ENCODE assay signal across 18 cellular contexts in the genomic region with DNA sequence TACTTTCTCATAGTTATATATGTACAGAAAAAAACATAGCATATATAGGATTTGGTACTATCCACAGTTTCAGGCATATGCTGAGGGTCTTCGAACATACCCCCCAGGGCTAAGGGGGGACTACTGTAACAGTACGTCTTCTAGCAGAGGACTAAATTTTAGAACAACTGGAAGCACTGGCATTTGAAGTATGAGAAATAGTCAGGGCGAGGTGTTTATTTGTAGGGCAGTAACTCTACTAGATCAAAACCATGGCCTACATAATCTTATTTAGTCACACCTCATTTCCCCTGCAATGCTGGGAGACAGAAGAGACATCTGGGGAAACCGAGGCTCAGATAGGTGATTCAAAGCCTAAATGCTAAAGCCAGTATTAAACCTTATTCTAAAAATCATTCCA.
DNase-seq lines count a peak whose midpoint lies in the region; ATAC-seq, FAIRE-seq and TF ChIP-seq lines count a peak whose summit lies in the region.
"Had no signal": no experiment of that assay in that cellular context is flagged by ENCODE, and none has a peak within 500 bp of the region (broad histone marks: within the 10 kb centered on the region; RNA-seq: fewer than 3 reads in every experiment).

No MANE protein-coding gene starts in this region.

- dilution Hi-C loops in mammary epithelial cell (cut with HindIII; ENCODE audit: low sequenced_read_pairs), result no loop called here

- CTCF ChIA-PET in A549 (lab: Yijun Ruan, JAX), result no interaction called here
- CTCF ChIA-PET in PC-3 (lab: Charles Lee), result no interaction called here
- CTCF ChIA-PET in mammary epithelial cell (lab: Charles Lee; ENCODE audit: low non-redundant PET), result no interaction called here

- H3K36me3 ChIP-seq in PC-3 (ENCODE audit: low read depth, low read length) (no peaks in the 10 kb centered on the region), mammary epithelial cell (ENCODE audit: insufficient read depth, low read length) (no peaks in the 10 kb centered on the region)
- H3K36me3 ChIP-seq: BLaER1 had no signal

- H3K27me3 Mint-ChIP-seq in immature natural killer cell (ENCODE audit: low read depth in 3 of 3), result peaks cover 0 to 2% (median 0%) of the 10 kb centered on the region in 3 donors
- H3K27me3 Mint-ChIP-seq: IgD-negative memory B cell had no signal

- no peak for TF ChIP-seq POLR2A in A549 (IDR thresholded peaks at IDR 0.05; ENCODE audit: low read length)

- BruUV-seq in PC-3 (replicated peaks; lab: Mats Ljungman, UMichigan) (TSS peak; percentile 41), mammary epithelial cell (replicated peaks; lab: Mats Ljungman, UMichigan) (no TSS peak)

- WGBS in A549 (ENCODE audit: missing lambda C conversion rate), result 44% methylated on average over 4 of the region's 4 CpGs
- WGBS in mammary epithelial cell (ENCODE audit: low coverage, missing lambda C conversion rate), result 65% methylated on average over 3 of the region's 4 CpGs

- 0 out of 2 replicates have a peak overlapping the region, but pooled peaks have one; percentile 16 for H3K9ac ChIP-seq in PC-3 (ENCODE audit: low read length)
- H3K9ac ChIP-seq in mammary epithelial cell (ENCODE audit: insufficient read depth, low read length), result no peak overlapping the region
- H3K9ac ChIP-seq: BLaER1 had no signal

- peaks cover 20 to 27% of the 10 kb centered on the region in 2 donors for H3K4me1 Mint-ChIP-seq in immature natural killer cell

- peaks cover 16% of the 10 kb centered on the region for H3K4me1 ChIP-seq in A549
- peaks cover 13% of the 10 kb centered on the region for H3K4me1 ChIP-seq in PC-3 (ENCODE audit: insufficient read depth, low read length)
- H3K4me1 ChIP-seq in mammary epithelial cell (ENCODE audit: insufficient read depth, low read length), result peaks cover 12% of the 10 kb centered on the region

- H2AFZ ChIP-seq in PC-3 (ENCODE audit: low read length) (peak overlapping the region; percentile 58), mammary epithelial cell (ENCODE audit: low read depth, low read length) (peak overlapping the region; percentile 44)
- H2AFZ ChIP-seq: GM23338, PC-9 had no signal

- TF ChIP-seq RAD21 in A549 (conservative IDR thresholded peaks at IDR 0.05 in 1 of 2, IDR thresholded peaks at IDR 0.05 in 1 of 2), result no peak

- POLR2A ChIA-PET in A549 (lab: Yijun Ruan, JAX) (no interaction called here), PC-3 (lab: Charles Lee; ENCODE audit: unreplicated experiment) (interaction anchor here (0.6 kb wide), 1 partner anchor 16 kb away, joined by 3 read pairs; no protein-coding TSS in a partner anchor)

- DNase-seq in A549 (ENCODE audit: low read depth in 1 of 2, low spot score in 1 of 2) (no peak), PC-3 (no peak), mammary epithelial cell (no peak), myocyte (ENCODE audit: low read depth) (peak; percentile 73), immature natural killer cell (no peak), HK-2 (ENCODE audit: unreplicated experiment) (no peak)
- DNase-seq: 8988T; CD8-positive, alpha-beta memory T cell; DND-41; NCI-H1930; NCI-H2171 had no signal

- FAIRE-seq in A549 (lab: Jason Lieb, UNC), result no peak
- FAIRE-seq: G401.6 had no signal

- H3K4me3 Mint-ChIP-seq in immature natural killer cell, result no peak overlapping the region
- H3K4me3 Mint-ChIP-seq: CD8-positive, alpha-beta memory T cell; GM23338; IgD-negative memory B cell had no signal

- in situ Hi-C loops in mammary epithelial cell (cut with MboI; ENCODE audit: low sequenced_read_pairs in 2 of 2), result no loop called here

- H3K9me3 ChIP-seq in A549, result no peaks in the 10 kb centered on the region
- H3K9me3 ChIP-seq in PC-3 (ENCODE audit: low read length), result no peaks in the 10 kb centered on the region
- H3K9me3 ChIP-seq in mammary epithelial cell (replicated peaks; ENCODE audit: insufficient read depth, low read length), result no peaks in the 10 kb centered on the region
- H3K9me3 ChIP-seq: BLaER1 had no signal

- no peaks in the 10 kb centered on the region for H3K9me2 ChIP-seq in PC-3 (replicated peaks; ENCODE audit: low read length)

- no peak overlapping the region for H3K27ac Mint-ChIP-seq in immature natural killer cell
- H3K27ac Mint-ChIP-seq: GM23338, IgD-negative memory B cell had no signal

- H3F3A ChIP-seq in PC-3 (ENCODE audit: low read length, unreplicated experiment), result no peaks in the 10 kb centered on the region

- H3K36me3 Mint-ChIP-seq in immature natural killer cell, result no peaks in the 10 kb centered on the region
- H3K36me3 Mint-ChIP-seq: CD8-positive, alpha-beta memory T cell; IgD-negative memory B cell had no signal

- no peak for TF ChIP-seq EP300 in A549 (IDR thresholded peaks at IDR 0.05)

- peak overlapping the region; percentile 55 to 73; a peak in 5 of 6 replicates for H3K27ac ChIP-seq in A549
- H3K27ac ChIP-seq in PC-3 (ENCODE audit: low read length), result peak overlapping the region; percentile 38
- H3K27ac ChIP-seq in mammary epithelial cell (ENCODE audit: insufficient read depth, low read depth, low read length), result peak overlapping the region; percentile 30
- H3K27ac ChIP-seq: BLaER1, PC-9 had no signal

- H4K20me1 ChIP-seq in PC-3 (ENCODE audit: low read length), result no peaks in the 10 kb centered on the region
- no peaks in the 10 kb centered on the region for H4K20me1 ChIP-seq in mammary epithelial cell (ENCODE audit: insufficient read depth, low read length)
- H4K20me1 ChIP-seq: BLaER1 had no signal

- TF ChIP-seq CTCF in A549 (IDR thresholded peaks at IDR 0.05), result no peak
- TF ChIP-seq CTCF in PC-3 (conservative IDR thresholded peaks at IDR 0.05; ENCODE audit: low read depth, low read length), result no peak
- TF ChIP-seq CTCF in mammary epithelial cell (conservative IDR thresholded peaks at IDR 0.05 in 1 of 2, IDR thresholded peaks at IDR 0.05 in 1 of 2; ENCODE audit: extremely low read depth in 1 of 2, insufficient read depth in 1 of 2, low read depth in 1 of 2, low read length in 2 of 2), result no peak

- ATAC-seq in A549 (no peak), PC-3 (peak; percentile 44), GM21529 (IDR thresholded peaks at IDR 0.05; ENCODE audit: unreplicated experiment) (no peak), HG02970 (IDR thresholded peaks at IDR 0.05; ENCODE audit: low FRiP score, unreplicated experiment) (no peak)
- ATAC-seq: GM23338 had no signal

- no peaks in the 10 kb centered on the region for H3K79me2 ChIP-seq in PC-3 (ENCODE audit: low read length)
- H3K79me2 ChIP-seq in mammary epithelial cell (ENCODE audit: insufficient read depth, low read length), result no peaks in the 10 kb centered on the region

- intact Hi-C loops in PC-3 (cut with micrococcal nuclease) (no loop called here), mammary epithelial cell (cut with micrococcal nuclease) (no loop called here)

- H3K9me3 Mint-ChIP-seq in immature natural killer cell, result no peaks in the 10 kb centered on the region
- H3K9me3 Mint-ChIP-seq: CD8-positive, alpha-beta memory T cell; GM23338; IgD-negative memory B cell had no signal

- no peak overlapping the region for H3K4me3 ChIP-seq in A549
- H3K4me3 ChIP-seq in PC-3 (ENCODE audit: low read length), result no peak overlapping the region
- no peak overlapping the region for H3K4me3 ChIP-seq in mammary epithelial cell (replicated peaks in 1 of 3; ENCODE audit: insufficient read depth in 1 of 3, low read depth in 2 of 3, low read length in 3 of 3)
- H3K4me3 ChIP-seq: BLaER1, GM23338, PC-9 had no signal

- H3K4me2 ChIP-seq in A549 (peak overlapping the region; percentile 66), PC-3 (ENCODE audit: low read length) (peak overlapping the region; percentile 57), mammary epithelial cell (ENCODE audit: insufficient read depth, low read depth, low read length) (peak overlapping the region; percentile 20)
- H3K4me2 ChIP-seq: BLaER1, GM23338, PC-9 had no signal

- H3K27me3 ChIP-seq in PC-3 (ENCODE audit: low read length), result no peaks in the 10 kb centered on the region
- no peaks in the 10 kb centered on the region for H3K27me3 ChIP-seq in mammary epithelial cell (ENCODE audit: insufficient read depth, low read length)
- H3K27me3 ChIP-seq: BLaER1 had no signal

TF ChIP-seq in A549, 52 proteins besides CTCF, POLR2A, EP300 and RAD21:
- no peak for TF ChIP-seq GATA3 (IDR thresholded peaks at IDR 0.05; ENCODE audit: borderline replicate concordance)
- TF ChIP-seq HOXA7 (CRISPR knock-in tag; IDR thresholded peaks at IDR 0.05), result no peak
- TF ChIP-seq RFX5 (IDR thresholded peaks at IDR 0.05), result no peak
- TF ChIP-seq RNF2 (IDR thresholded peaks at IDR 0.05; ENCODE audit: borderline replicate concordance, low read depth), result no peak
- no peak for TF ChIP-seq FOXS1 (CRISPR knock-in tag; IDR thresholded peaks at IDR 0.05)
- TF ChIP-seq CHD2 (IDR thresholded peaks at IDR 0.05; ENCODE audit: low read length, partially characterized antibody), result no peak
- TF ChIP-seq MAX (IDR thresholded peaks at IDR 0.05), result no peak
- TF ChIP-seq, protein P1, sequence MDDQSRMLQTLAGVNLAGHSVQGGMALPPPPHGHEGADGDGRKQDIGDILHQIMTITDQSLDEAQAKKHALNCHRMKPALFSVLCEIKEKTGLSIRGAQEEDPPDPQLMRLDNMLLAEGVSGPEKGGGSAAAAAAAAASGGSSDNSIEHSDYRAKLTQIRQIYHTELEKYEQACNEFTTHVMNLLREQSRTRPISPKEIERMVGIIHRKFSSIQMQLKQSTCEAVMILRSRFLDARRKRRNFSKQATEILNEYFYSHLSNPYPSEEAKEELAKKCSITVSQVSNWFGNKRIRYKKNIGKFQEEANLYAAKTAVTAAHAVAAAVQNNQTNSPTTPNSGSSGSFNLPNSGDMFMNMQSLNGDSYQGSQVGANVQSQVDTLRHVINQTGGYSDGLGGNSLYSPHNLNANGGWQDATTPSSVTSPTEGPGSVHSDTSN (IDR thresholded peaks at IDR 0.05), result no peak
- TF ChIP-seq JUNB (IDR thresholded peaks at IDR 0.05), result no peak
- no peak for TF ChIP-seq JUN (IDR thresholded peaks at IDR 0.05)
- no peak for TF ChIP-seq MYC (IDR thresholded peaks at IDR 0.05; ENCODE audit: borderline replicate concordance, low read length)
